36 cellular contexts compared by ENCODE assay signal in genomic region chr11:91921974-91922373, GRCh38.
DNase-seq lines count a peak whose midpoint lies in the region; ATAC-seq, FAIRE-seq and TF ChIP-seq lines count a peak whose summit lies in the region.
"Had no signal": no experiment of that assay in that cellular context is flagged by ENCODE, and none has a peak within 500 bp of the region (broad histone marks: within the 10 kb centered on the region; RNA-seq: fewer than 3 reads in every experiment).

No MANE protein-coding gene starts in this region.

- TF ChIP-seq RAD21 in SK-N-SH (IDR thresholded peaks at IDR 0.05; ENCODE audit: low read length) = no peak

- H3F3A ChIP-seq in SK-N-SH (replicated peaks; ENCODE audit: insufficient read depth) = no peaks in the 10 kb centered on the region

- no peak for TF ChIP-seq CTCF in SK-N-SH (IDR thresholded peaks at IDR 0.05)

- peaks cover 0 to 10% of the 10 kb centered on the region in 2 experiments; a peak in 2 of 4 replicates for H3K4me1 ChIP-seq in SK-N-SH (ENCODE audit: control insufficient read depth in 1 of 2, insufficient read depth in 2 of 2, low read depth in 1 of 2, low read length in 1 of 2)
- H3K4me1 ChIP-seq: gastrocnemius medialis, psoas muscle, thyroid gland had no signal

- no peak overlapping the region for H2AFZ ChIP-seq in SK-N-SH (ENCODE audit: low read depth)

- TF ChIP-seq POLR2A in GM12891 (IDR thresholded peaks at IDR 0.05; ENCODE audit: low read depth, low read length) = no peak

- H3K9ac ChIP-seq in SK-N-SH = no peak overlapping the region

- ATAC-seq in HG03457 (IDR thresholded peaks at IDR 0.05; ENCODE audit: unreplicated experiment) = no peak
- ATAC-seq: activated T-helper 17 cell treated with anti-CD3 and anti-CD28 coated beads, Interleukin-2, amount 50 U/mL, for 72 hours; CD8-positive, alpha-beta T cell; effector memory CD8-positive, alpha-beta T cell; gastrocnemius medialis; HepG2; left ventricle myocardium superior; naive thymus-derived CD8-positive, alpha-beta T cell; Panc1; psoas muscle had no signal

- no peaks in the 10 kb centered on the region for H3K9me2 ChIP-seq in SK-N-SH

- no peak overlapping the region for H3K4me3 ChIP-seq in SK-N-SH (ENCODE audit: low read depth in 2 of 2, low read length in 1 of 2)
- H3K4me3 ChIP-seq: gastrocnemius medialis, psoas muscle, skin epidermis, stomach, thyroid gland had no signal

- no peaks in the 10 kb centered on the region for H3K36me3 ChIP-seq in SK-N-SH (replicated peaks in 1 of 2; ENCODE audit: control insufficient read depth in 1 of 2, insufficient read depth in 2 of 2, low read length in 1 of 2)
- H3K36me3 ChIP-seq: gastrocnemius medialis, stomach, thyroid gland had no signal

- no peaks in the 10 kb centered on the region for H3K27me3 ChIP-seq in SK-N-SH (ENCODE audit: insufficient read depth)
- H3K27me3 ChIP-seq: gastrocnemius medialis, stomach, thyroid gland had no signal

- no peaks in the 10 kb centered on the region for H4K20me1 ChIP-seq in SK-N-SH (ENCODE audit: insufficient read depth)

- WGBS in SK-N-SH (ENCODE audit: low lambda C conversion rate) = 69% methylated on average over 1 of the region's 1 CpG

- H3K27ac ChIP-seq in SK-N-SH (ENCODE audit: low read depth in 2 of 2, low read length in 1 of 2) = no peak overlapping the region
- H3K27ac ChIP-seq: gastrocnemius medialis, psoas muscle, skin epidermis, stomach, thyroid gland had no signal

- POLR2A ChIA-PET in SK-N-SH (lab: Yijun Ruan, JAX) = no interaction called here

- no peaks in the 10 kb centered on the region for H3K79me2 ChIP-seq in SK-N-SH (ENCODE audit: insufficient read depth)

- TF ChIP-seq EP300 in SK-N-SH (IDR thresholded peaks at IDR 0.05; ENCODE audit: borderline replicate concordance in 1 of 2, low read depth in 1 of 2, low read length in 1 of 2) = no peak

- H3K4me2 ChIP-seq in SK-N-SH = no peak overlapping the region

- peak; percentile 54 for DNase-seq in A172 (ENCODE audit: low spot score)
- peak; percentile 20 for DNase-seq in HS-5 (ENCODE audit: low read depth)
- DNase-seq in SK-N-SH = no peak
- peak; percentile 70 for DNase-seq in glomerular visceral epithelial cell (ENCODE audit: extremely low spot score)
- DNase-seq in GM12891 (ENCODE audit: insufficient read length, low spot score) = no peak
- no peak for DNase-seq in AG08395 (ENCODE audit: low spot score)
- no peak for DNase-seq in activated CD4-positive, alpha-beta T cell treated with anti-CD3 and anti-CD28 coated beads, Interleukin-2, amount 50 U/mL, for 1 hour
- DNase-seq: activated CD4-positive, alpha-beta memory T cell treated with anti-CD3 and anti-CD28 coated beads, Interleukin-2, amount 10 ng/mL, durations not matched to agents 7 days and 5 days; activated CD4-positive, CD25-positive, alpha-beta regulatory T cell; activated CD8-positive, alpha-beta memory T cell treated with anti-CD3 and anti-CD28 coated beads, Interleukin-2, amount 50 U/mL, for 48 hours; caudate nucleus; CD8-positive, alpha-beta T cell; cortex of kidney; DMS153; effector memory CD8-positive, alpha-beta T cell; gastrocnemius medialis; GF-D8; HCEC 1CT; hypothalamus; Karpas-422; left ventricle myocardium superior; naive thymus-derived CD8-positive, alpha-beta T cell; NCI-H1048; NCI-H1694 treated with DMSO at 0.1 percent for 48 hours; NCI-H2171 treated with DMSO at 0.1 percent for 48 hours; NCI-H524; occipital lobe; psoas muscle; stomach; thyroid gland had no signal

- H3K9me3 ChIP-seq in SK-N-SH = no peaks in the 10 kb centered on the region
- H3K9me3 ChIP-seq: gastrocnemius medialis, psoas muscle, stomach, thyroid gland had no signal

- CTCF ChIA-PET in SK-N-SH (lab: Yijun Ruan, JAX) = interaction anchor here (0.6 kb wide), 1 partner anchor 16 kb away, joined by 3 read pairs; no protein-coding TSS in a partner anchor

- no peak for FAIRE-seq in GM12891 (lab: Jason Lieb, UNC)
- FAIRE-seq: A204.1, HepG2 had no signal

TF ChIP-seq in SK-N-SH, 30 proteins besides CTCF, POLR2A, EP300 and RAD21:
- TF ChIP-seq TAF1 (IDR thresholded peaks at IDR 0.05; ENCODE audit: borderline replicate concordance, low read depth, low read length) (no peak), RXRA (IDR thresholded peaks at IDR 0.05; ENCODE audit: borderline replicate concordance, low read depth) (0 out of 2 replicates have a peak, but pooled peaks have one; percentile 14)

TF ChIP-seq in GM12891, 5 proteins besides CTCF, POLR2A, EP300 and RAD21:
- no peak for TF ChIP-seq POU2F2 (IDR thresholded peaks at IDR 0.05; ENCODE audit: low read depth, low read length)
- no peak for TF ChIP-seq TAF1 (IDR thresholded peaks at IDR 0.05; ENCODE audit: low read depth, low read length)
- no peak for TF ChIP-seq SPI1 (IDR thresholded peaks at IDR 0.05; ENCODE audit: low read depth, low read length)
- no peak for TF ChIP-seq PAX5 (IDR thresholded peaks at IDR 0.05; ENCODE audit: insufficient read depth, low read length, severe bottlenecking)
- TF ChIP-seq POLR2AphosphoS5 (IDR thresholded peaks at IDR 0.05; ENCODE audit: low read depth, low read length) = no peak

Comparison
In these comparisons a context has a peak if more than half of its experiments do, and no peak if none do; other contexts are left out.
1. DNase-seq: peak in A172 (single experiment), HS-5 (single experiment) and glomerular visceral epithelial cell (single experiment); none in SK-N-SH (single experiment), GM12891 (single experiment), AG08395 (single experiment) and activated CD4-positive, alpha-beta T cell treated with anti-CD3 and anti-CD28 coated beads, Interleukin-2, amount 50 U/mL, for 1 hour (single experiment).